ENCODE assay signal across 8 cellular contexts in the genomic region with DNA sequence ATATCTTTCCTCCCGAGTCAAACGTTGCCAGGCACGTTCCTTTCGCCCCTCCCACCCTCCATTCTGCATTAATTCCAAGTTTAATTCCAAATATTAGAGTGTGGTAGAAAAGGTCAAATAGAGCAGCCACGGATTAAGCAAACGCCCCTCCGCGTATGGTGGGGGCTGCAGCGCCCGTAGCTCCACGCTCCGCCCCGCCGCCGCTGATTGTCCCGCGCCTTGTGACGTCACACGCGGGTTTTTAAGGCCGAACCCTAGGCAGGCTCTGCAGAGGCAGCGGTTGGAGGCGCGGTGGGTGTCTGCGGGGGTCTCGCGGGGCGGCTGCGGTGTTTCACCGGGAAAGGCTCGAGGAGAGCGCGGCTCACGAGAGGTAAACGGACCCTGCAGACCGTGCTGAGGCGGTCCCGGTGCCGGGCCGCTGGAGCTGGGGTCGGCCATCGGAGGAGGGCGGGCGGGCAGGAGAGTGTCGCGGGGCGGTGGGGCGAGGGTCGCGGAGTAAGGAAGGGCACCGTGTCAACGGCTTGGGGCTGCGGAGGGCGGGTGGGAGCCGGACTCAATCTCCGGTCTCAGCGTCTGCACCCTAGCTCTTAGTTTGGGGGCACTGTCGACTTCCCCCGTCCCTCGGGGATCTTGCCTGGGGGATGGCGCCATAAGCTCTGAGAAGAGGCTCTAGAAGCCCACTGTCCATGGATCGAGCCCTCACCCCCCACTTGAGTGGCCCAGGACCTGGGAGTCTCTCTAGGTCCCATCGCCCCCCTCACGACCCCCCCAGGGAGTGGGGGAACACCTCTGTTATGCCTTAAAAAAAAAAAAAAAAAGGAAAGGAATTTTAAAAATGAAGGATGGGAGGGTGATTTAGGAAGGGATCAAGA.
A peak's percentile ranks its signal among the peaks of the same experiment; 100 is the strongest.
DNase-seq lines count a peak whose midpoint lies in the region; TF ChIP-seq lines count a peak whose summit lies in the region.

Gene ARL4D, plus strand, starts transcription at position 270 of the 872 bp plus-strand sequence. CDS start 740 bp downstream, outside the sequence.

- no peaks in the 10 kb centered on the region for H3K36me3 ChIP-seq in GM06990 (ENCODE audit: control insufficient read depth, insufficient read depth, low read length)

- no peaks in the 10 kb centered on the region for H3K36me3 Mint-ChIP-seq in nephron (ENCODE audit: low read depth)

- H3K9me3 Mint-ChIP-seq in nephron: no peaks in the 10 kb centered on the region

- no peaks in the 10 kb centered on the region for H3K27me3 ChIP-seq in GM06990 (replicated peaks; ENCODE audit: control insufficient read depth, insufficient read depth, low read length)

- H3K4me1 Mint-ChIP-seq in nephron: peaks cover 38% of the 10 kb centered on the region

- H3K4me3 ChIP-seq in GM06990 (replicated peaks; ENCODE audit: low read depth, low read length) (peak within 1 kb of the TSS; percentile 64), fibroblast of pulmonary artery (replicated peaks; ENCODE audit: low read depth, low read length) (peak within 1 kb of the TSS; percentile 80)

- TF ChIP-seq CTCF in GM06990 (IDR thresholded peaks at IDR 0.05; ENCODE audit: insufficient read depth, low read length, poor library complexity, severe bottlenecking) (no peak), fibroblast of pulmonary artery (IDR thresholded peaks at IDR 0.05; ENCODE audit: low read length, missing control alignments) (no peak), nephron (IDR thresholded peaks at IDR 0.05; ENCODE audit: unreplicated experiment in 3 of 3) (no peak)

- peak within 1 kb of the TSS; percentile 91 to 96 (median 94) for H3K4me3 Mint-ChIP-seq in nephron

- peak within 1 kb of the TSS; percentile 31 to 86 (median 80) for H3K27ac Mint-ChIP-seq in nephron

- peak; percentile 92 for TF ChIP-seq POLR2A in Raji (IDR thresholded peaks at IDR 0.05; ENCODE audit: insufficient read depth, low read depth, low read length)

- H3K27me3 Mint-ChIP-seq in nephron (ENCODE audit: low read depth): no peaks in the 10 kb centered on the region

- DNase-seq in GM06990 (ENCODE audit: extremely low read depth, insufficient read length) (peak; percentile 79), Kasumi-1 (lab: John Stamatoyannopoulos, UW) (peak; percentile 12 to 55), fibroblast of pulmonary artery (ENCODE audit: low read depth) (peak; percentile 78), OCI-M2 (lab: John Stamatoyannopoulos, UW; ENCODE audit: unreplicated experiment) (no peak)
- DNase-seq in activated effector memory CD4-positive, alpha-beta T cell treated with anti-CD3 and anti-CD28 coated beads, Interleukin-2, amount 50 U/mL, for 16 hours: peak; percentile 93
- peak; percentile 76 for DNase-seq in stimulated activated naive CD4-positive, alpha-beta T cell treated with Interleukin-2 at 50 U/mL for 16 hours (lab: John Stamatoyannopoulos, UW)
